20 cellular contexts compared by ENCODE assay signal in genomic region chr7:70071786-70072185, GRCh38.
A peak's percentile ranks its signal among the peaks of the same experiment; 100 is the strongest.
DNase-seq lines count a peak whose midpoint lies in the region; ATAC-seq, FAIRE-seq and TF ChIP-seq lines count a peak whose summit lies in the region.
"Had no signal": no experiment of that assay in that cellular context is flagged by ENCODE, and none has a peak within 500 bp of the region (broad histone marks: within the 10 kb centered on the region; RNA-seq: fewer than 3 reads in every experiment).

No MANE protein-coding gene starts in this region.

- no peaks in the 10 kb centered on the region for H3K4me1 ChIP-seq in astrocyte (ENCODE audit: insufficient read depth, low read length)
- H3K4me1 ChIP-seq: thyroid gland had no signal

- no peaks in the 10 kb centered on the region for H3K9me3 ChIP-seq in astrocyte (ENCODE audit: insufficient read depth, low read depth, low read length)
- H3K9me3 ChIP-seq: body of pancreas, thyroid gland had no signal

- H3K4me1 Mint-ChIP-seq in astrocyte (ENCODE audit: low read depth, unreplicated experiment) (peaks cover 17% of the 10 kb centered on the region), naive B cell (peaks cover 12 to 53% (median 22%) of the 10 kb centered on the region in 3 donors), type B pancreatic cell (ENCODE audit: unreplicated experiment) (peaks cover 44% of the 10 kb centered on the region)

- H3K27ac ChIP-seq in astrocyte (ENCODE audit: low read depth, low read length) (no peak overlapping the region), dorsolateral prefrontal cortex (no peak overlapping the region)
- H3K27ac ChIP-seq: parathyroid adenoma, thyroid gland had no signal

- no peaks in the 10 kb centered on the region for H3K36me3 ChIP-seq in astrocyte (ENCODE audit: insufficient read depth, low read length)
- H3K36me3 ChIP-seq: thyroid gland had no signal

- DNase-seq in Right ventricle myocardium superior (no peak), Right ventricle myocardium inferior (ENCODE audit: missing footprints) (no peak), astrocyte (ENCODE audit: low read depth) (no peak), naive B cell (no peak), type B pancreatic cell (ENCODE audit: extremely low spot score, unreplicated experiment) (no peak), NOMO-1 (lab: John Stamatoyannopoulos, UW; ENCODE audit: unreplicated experiment in 2 of 2) (no peak), dorsolateral prefrontal cortex (no peak)
- DNase-seq in stimulated activated CD4-positive, alpha-beta T cell treated with anti-CD3 and anti-CD28 coated beads, Interleukin-4, amount 100 ng/mL, for 4 hours, result no peak
- DNase-seq: activated CD4-positive, CD25-positive, alpha-beta regulatory T cell; activated CD8-positive, alpha-beta T cell treated with anti-CD3 and anti-CD28 coated beads for 36 hours; activated T-cell treated with anti-CD3 and anti-CD28 coated beads, Interleukin-2, amount 50 U/mL, for 24 hours; cortex of kidney; DND-41; Karpas-422; thyroid gland had no signal

- H3K9ac ChIP-seq in astrocyte (ENCODE audit: low read length), result no peak overlapping the region
- H3K9ac ChIP-seq: parathyroid adenoma had no signal

- H3K4me3 Mint-ChIP-seq in astrocyte (ENCODE audit: unreplicated experiment), result no peak overlapping the region
- H3K4me3 Mint-ChIP-seq in naive B cell, result no peak overlapping the region
- peak overlapping the region; percentile 68 for H3K4me3 Mint-ChIP-seq in type B pancreatic cell
- H3K4me3 Mint-ChIP-seq: activated CD8-positive, alpha-beta T cell treated with anti-CD3 and anti-CD28 coated beads for 36 hours; activated T-cell treated with anti-CD3 and anti-CD28 coated beads, Interleukin-2, amount 50 U/mL, for 24 hours; stimulated activated memory B cell treated with anti-CD40 and anti-IgM and Interleukin-4, amounts not matched to agents 10 μg/mL and 1 μg/mL and 100 μg/mL, for 72 hours had no signal

- H3K27me3 Mint-ChIP-seq in astrocyte (ENCODE audit: low read depth, unreplicated experiment) (no peaks in the 10 kb centered on the region), naive B cell (no peaks in the 10 kb centered on the region), type B pancreatic cell (no peaks in the 10 kb centered on the region)
- H3K27me3 Mint-ChIP-seq: activated CD8-positive, alpha-beta T cell treated with anti-CD3 and anti-CD28 coated beads for 36 hours; activated T-cell treated with anti-CD3 and anti-CD28 coated beads, Interleukin-2, amount 50 U/mL, for 24 hours; stimulated activated memory B cell treated with anti-CD40 and anti-IgM and Interleukin-4, amounts not matched to agents 10 μg/mL and 1 μg/mL and 100 μg/mL, for 72 hours had no signal

- peak overlapping the region; percentile 93 for H3K27ac Mint-ChIP-seq in astrocyte (ENCODE audit: unreplicated experiment)
- peak overlapping the region in 4 of 6 donors; percentile 9 to 89 (median 28) for H3K27ac Mint-ChIP-seq in naive B cell
- H3K27ac Mint-ChIP-seq in type B pancreatic cell, result peak overlapping the region; percentile 83
- H3K27ac Mint-ChIP-seq: activated CD8-positive, alpha-beta T cell treated with anti-CD3 and anti-CD28 coated beads for 36 hours; activated naive CD4-positive, alpha-beta T cell treated with anti-CD3 and anti-CD28 coated beads, Interleukin-2, amount 50 U/mL, for 72 hours; activated T-cell treated with anti-CD3 and anti-CD28 coated beads, Interleukin-2, amount 50 U/mL, for 24 hours; stimulated activated memory B cell treated with anti-CD40 and anti-IgM and Interleukin-4, amounts not matched to agents 10 μg/mL and 1 μg/mL and 100 μg/mL, for 72 hours had no signal

- ATAC-seq in Right ventricle myocardium superior (ENCODE audit: poor library complexity) (peak; percentile 27), Right ventricle myocardium inferior (no peak), naive B cell (ENCODE audit: low read depth in 2 of 2) (no peak)
- ATAC-seq: activated CD8-positive, alpha-beta T cell treated with anti-CD3 and anti-CD28 coated beads for 36 hours; activated naive CD4-positive, alpha-beta T cell treated with anti-CD3 and anti-CD28 coated beads, Interleukin-2, amount 50 U/mL, for 72 hours; stimulated activated memory B cell treated with anti-CD40 and anti-IgM and Interleukin-4, amounts not matched to agents 10 μg/mL and 1 μg/mL and 100 μg/mL, for 72 hours had no signal

- H3K9me3 Mint-ChIP-seq in astrocyte (ENCODE audit: unreplicated experiment) (no peaks in the 10 kb centered on the region), naive B cell (no peaks in the 10 kb centered on the region), type B pancreatic cell (no peaks in the 10 kb centered on the region)
- H3K9me3 Mint-ChIP-seq: activated CD8-positive, alpha-beta T cell treated with anti-CD3 and anti-CD28 coated beads for 36 hours; activated T-cell treated with anti-CD3 and anti-CD28 coated beads, Interleukin-2, amount 50 U/mL, for 24 hours; stimulated activated memory B cell treated with anti-CD40 and anti-IgM and Interleukin-4, amounts not matched to agents 10 μg/mL and 1 μg/mL and 100 μg/mL, for 72 hours had no signal

- intact Hi-C loops in Right ventricle myocardium superior (cut with DNase I), result no loop called here
- intact Hi-C loops in Right ventricle myocardium inferior (cut with DNase I), result no loop called here
- intact Hi-C loops in dorsolateral prefrontal cortex (cut with DNase I), result no loop called here

- peaks cover 7% of the 10 kb centered on the region for H4K20me1 ChIP-seq in astrocyte (ENCODE audit: insufficient read depth, low read length)

- no peaks in the 10 kb centered on the region for H3K79me2 ChIP-seq in astrocyte (ENCODE audit: insufficient read depth, low read length)
- H3K79me2 ChIP-seq: parathyroid adenoma had no signal

- FAIRE-seq in astrocyte (lab: Jason Lieb, UNC), result no peak
- FAIRE-seq: endothelial cell of umbilical vein had no signal

- TF ChIP-seq CTCF in astrocyte (IDR thresholded peaks at IDR 0.05; ENCODE audit: insufficient read depth, low read depth, low read length) (no peak), type B pancreatic cell (conservative IDR thresholded peaks at IDR 0.05) (no peak), dorsolateral prefrontal cortex (IDR thresholded peaks at IDR 0.05 in 54 of 56, conservative IDR thresholded peaks at IDR 0.05 in 2 of 56; ENCODE audit: low read depth in 1 of 56, partially characterized antibody in 56 of 56) (no peak)

- no peak overlapping the region for H3K4me2 ChIP-seq in astrocyte (ENCODE audit: low read length)

- H3K4me3 ChIP-seq in astrocyte (ENCODE audit: insufficient read depth, low read depth, low read length) (no peak overlapping the region), dorsolateral prefrontal cortex (no peak overlapping the region)
- H3K4me3 ChIP-seq: body of pancreas, thyroid gland had no signal

- no peaks in the 10 kb centered on the region for H3K36me3 Mint-ChIP-seq in astrocyte (ENCODE audit: low read depth, unreplicated experiment)
- no peaks in the 10 kb centered on the region for H3K36me3 Mint-ChIP-seq in naive B cell
- no peaks in the 10 kb centered on the region for H3K36me3 Mint-ChIP-seq in type B pancreatic cell
- H3K36me3 Mint-ChIP-seq: activated naive CD4-positive, alpha-beta T cell treated with anti-CD3 and anti-CD28 coated beads, Interleukin-2, amount 50 U/mL, for 72 hours; stimulated activated memory B cell treated with anti-CD40 and anti-IgM and Interleukin-4, amounts not matched to agents 10 μg/mL and 1 μg/mL and 100 μg/mL, for 72 hours had no signal

- no peaks in the 10 kb centered on the region for H3K27me3 ChIP-seq in astrocyte (ENCODE audit: insufficient read depth, low read length)
- no peaks in the 10 kb centered on the region for H3K27me3 ChIP-seq in dorsolateral prefrontal cortex
- H3K27me3 ChIP-seq: body of pancreas, thyroid gland had no signal

- no peak overlapping the region for H2AFZ ChIP-seq in astrocyte (ENCODE audit: low read depth, low read length)
- H2AFZ ChIP-seq: parathyroid adenoma had no signal

Comparison
In these comparisons a context has a peak if more than half of its experiments do, and no peak if none do; other contexts are left out.
1. H3K27ac Mint-ChIP-seq: peak in every context shown above with its lines; median percentile 93 in astrocyte; 83 in type B pancreatic cell; 28 in naive B cell.